Comparison of ENCODE assay signal across 10 cellular contexts in the genomic region with DNA sequence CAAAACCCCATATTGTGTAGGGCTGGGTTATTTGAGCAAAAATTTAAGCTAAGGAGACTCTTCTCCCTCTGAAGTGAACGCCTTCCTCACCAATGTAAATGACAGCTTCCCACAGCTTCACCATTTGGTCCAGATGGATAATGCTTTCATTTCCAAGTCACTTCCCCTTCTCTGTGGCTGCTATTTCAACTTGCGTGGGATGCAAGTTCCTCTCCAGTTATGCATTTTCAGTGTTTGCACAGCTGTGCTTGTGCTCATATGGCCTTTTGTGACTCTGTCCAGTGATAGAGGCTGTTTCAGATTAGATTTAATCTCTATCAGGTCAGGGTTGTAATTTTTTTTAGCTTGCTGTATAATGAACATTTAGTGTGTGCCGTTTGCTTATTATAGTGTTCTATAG.
DNase-seq lines count a peak whose midpoint lies in the region; ATAC-seq and TF ChIP-seq lines count a peak whose summit lies in the region.
"Had no signal": no experiment of that assay in that cellular context is flagged by ENCODE, and none has a peak within 500 bp of the region (broad histone marks: within the 10 kb centered on the region; RNA-seq: fewer than 3 reads in every experiment).

No MANE protein-coding gene starts in this region.

- peak; percentile 87 for ATAC-seq in HG02973 (IDR thresholded peaks at IDR 0.05; ENCODE audit: unreplicated experiment)
- peak in 7 of 8 donors; percentile 65 to 87 (median 80) for ATAC-seq in heart right ventricle
- no peak for ATAC-seq in GM18519 (IDR thresholded peaks at IDR 0.05; ENCODE audit: low FRiP score, unreplicated experiment)
- ATAC-seq in activated CD4-positive, alpha-beta T cell treated with anti-CD3 and anti-CD28 coated beads for 36 hours, result no peak

- DNase-seq in CMK (ENCODE audit: low read depth) (peak; percentile 40), RPMI7951 (ENCODE audit: low read depth) (peak; percentile 78), heart right ventricle (peak in 1 of 2 donors; percentile 77), ascending aorta (ENCODE audit: low spot score in 2 of 2) (no peak)
- no peak for DNase-seq in central memory CD4-positive, alpha-beta T cell
- DNase-seq in activated CD4-positive, alpha-beta T cell treated with anti-CD3 and anti-CD28 coated beads for 36 hours, result no peak
- DNase-seq: occipital lobe had no signal

- no peak overlapping the region for H3K27ac Mint-ChIP-seq in activated CD4-positive, alpha-beta T cell treated with anti-CD3 and anti-CD28 coated beads for 36 hours

- no peaks in the 10 kb centered on the region for H3K4me1 Mint-ChIP-seq in activated CD4-positive, alpha-beta T cell treated with anti-CD3 and anti-CD28 coated beads for 36 hours

- peaks cover 11% of the 10 kb centered on the region for H3K27me3 Mint-ChIP-seq in activated CD4-positive, alpha-beta T cell treated with anti-CD3 and anti-CD28 coated beads for 36 hours

- POLR2A ChIA-PET in activated CD4-positive, alpha-beta T cell treated with anti-CD3 and anti-CD28 coated beads for 36 hours (lab: Charles Lee), result no interaction called here

- H3K4me3 Mint-ChIP-seq in activated CD4-positive, alpha-beta T cell treated with anti-CD3 and anti-CD28 coated beads for 36 hours, result no peak overlapping the region

- H3K4me1 ChIP-seq in heart right ventricle (peaks cover 0 to 76% (median 58%) of the 10 kb centered on the region in 9 donors), ascending aorta (no peaks in the 10 kb centered on the region)

- CTCF ChIA-PET in activated CD4-positive, alpha-beta T cell treated with anti-CD3 and anti-CD28 coated beads for 36 hours (lab: Charles Lee), result interaction anchor here (0.6 kb wide), 1 partner anchor 66 kb away, joined by 3 read pairs; no protein-coding TSS in a partner anchor

- H3K36me3 ChIP-seq in heart right ventricle (peaks cover 0 to 28% (median 6%) of the 10 kb centered on the region in 9 donors), ascending aorta (no peaks in the 10 kb centered on the region)
- H3K36me3 ChIP-seq: thoracic aorta had no signal

- H3K36me3 Mint-ChIP-seq in activated CD4-positive, alpha-beta T cell treated with anti-CD3 and anti-CD28 coated beads for 36 hours (ENCODE audit: low read depth), result no peaks in the 10 kb centered on the region

- no peak for TF ChIP-seq CTCF in heart right ventricle (IDR thresholded peaks at IDR 0.05)
- TF ChIP-seq CTCF in ascending aorta (IDR thresholded peaks at IDR 0.05), result no peak

- H3K27me3 ChIP-seq in heart right ventricle (no peaks in the 10 kb centered on the region), ascending aorta (no peaks in the 10 kb centered on the region)

- H3K9me3 ChIP-seq in heart right ventricle (peaks cover 0 to 6% (median 0%) of the 10 kb centered on the region in 11 donors), ascending aorta (no peaks in the 10 kb centered on the region)
- H3K9me3 ChIP-seq: thoracic aorta had no signal

- intact Hi-C loops in heart right ventricle (cut with DNase I), result loop anchor here in 1 of 10 donors (5.0 kb wide), 1 partner anchor 44 kb away; no protein-coding TSS in a partner anchor
- intact Hi-C loops in ascending aorta (cut with DNase I), result no loop called here
- intact Hi-C loops in activated CD4-positive, alpha-beta T cell treated with anti-CD3 and anti-CD28 coated beads for 36 hours (cut with DNase I, micrococcal nuclease), result no loop called here

- no peak overlapping the region for H3K4me3 ChIP-seq in heart right ventricle
- H3K4me3 ChIP-seq in ascending aorta, result no peak overlapping the region
- H3K4me3 ChIP-seq: thoracic aorta had no signal

- H3K9me3 Mint-ChIP-seq in activated CD4-positive, alpha-beta T cell treated with anti-CD3 and anti-CD28 coated beads for 36 hours (ENCODE audit: low read depth), result no peaks in the 10 kb centered on the region

- H3K27ac ChIP-seq in heart right ventricle (peak overlapping the region in 8 of 10 donors; percentile 34 to 73 (median 64)), ascending aorta (no peak overlapping the region)
- H3K27ac ChIP-seq: thoracic aorta had no signal

- WGBS in heart right ventricle, 2 donors, result 33 to 47% methylated on average over 3 of the region's 3 CpGs

Comparison
In these comparisons a context has a peak if more than half of its experiments do, and no peak if none do; other contexts are left out.
1. DNase-seq: peak in CMK (single experiment) and RPMI7951 (single experiment); none in ascending aorta (0 of 2), central memory CD4-positive, alpha-beta T cell (single experiment) and activated CD4-positive, alpha-beta T cell treated with anti-CD3 and anti-CD28 coated beads for 36 hours (single experiment).
2. ATAC-seq: peak in HG02973 (single experiment) and heart right ventricle (7 of 8); none in GM18519 (single experiment) and activated CD4-positive, alpha-beta T cell treated with anti-CD3 and anti-CD28 coated beads for 36 hours (single experiment).
3. H3K27ac ChIP-seq: peak in heart right ventricle (8 of 10); none in ascending aorta (0 of 2).